ENCODE assay signal across 21 cellular contexts in genomic region chr3:39277893-39278615, GRCh38. TPM values are rescaled to one million over a fixed set of nuclear protein-coding genes. Genes with fewer than 3 reads are reported as not detected.
A peak's percentile ranks its signal among the peaks of the same experiment; 100 is the strongest.
DNase-seq lines count a peak whose midpoint lies in the region; TF ChIP-seq lines count a peak whose summit lies in the region.
"Had no signal": no experiment of that assay in that cellular context is flagged by ENCODE, and none has a peak within 500 bp of the region (broad histone marks: within the 10 kb centered on the region; RNA-seq: fewer than 3 reads in every experiment).

No MANE protein-coding gene starts in this region.

- H3K27me3 ChIP-seq in breast epithelium: no peaks in the 10 kb centered on the region
- H3K27me3 ChIP-seq in prostate gland (replicated peaks; ENCODE audit: insufficient read depth): no peaks in the 10 kb centered on the region
- H3K27me3 ChIP-seq: brain microvascular endothelial cell had no signal

- BruUV-seq in MCF 10A (replicated peaks; lab: Mats Ljungman, UMichigan): no TSS peak

- no peak for TF ChIP-seq CTCF in breast epithelium (IDR thresholded peaks at IDR 0.05)
- TF ChIP-seq CTCF in MCF 10A (IDR thresholded peaks at IDR 0.05; ENCODE audit: unreplicated experiment): no peak
- TF ChIP-seq CTCF in type B pancreatic cell (conservative IDR thresholded peaks at IDR 0.05): no peak
- TF ChIP-seq CTCF in lower leg skin (IDR thresholded peaks at IDR 0.05): no peak
- no peak for TF ChIP-seq CTCF in prostate gland (IDR thresholded peaks at IDR 0.05)

- H3K27ac Mint-ChIP-seq in MCF 10A (ENCODE audit: low read depth, unreplicated experiment): no peak overlapping the region
- no peak overlapping the region for H3K27ac Mint-ChIP-seq in activated T-helper 2 cell treated with anti-CD3 and anti-CD28 coated beads, Interferon-gamma antibody, Interleukin-2, Interleukin-4, amounts not matched to agents 10 μg/mL and 5 μg/mL and 100 μg/mL, durations not matched to agents 14 hours and 24 hours and 36 hours
- H3K27ac Mint-ChIP-seq in type B pancreatic cell: peak overlapping the region; percentile 71
- H3K27ac Mint-ChIP-seq: CD4-positive, alpha-beta T cell; T-helper 17 cell had no signal

- no peaks in the 10 kb centered on the region for H3K9me3 Mint-ChIP-seq in MCF 10A (ENCODE audit: unreplicated experiment)
- H3K9me3 Mint-ChIP-seq in activated T-helper 2 cell treated with anti-CD3 and anti-CD28 coated beads, Interferon-gamma antibody, Interleukin-2, Interleukin-4, amounts not matched to agents 10 μg/mL and 5 μg/mL and 100 μg/mL, durations not matched to agents 14 hours and 24 hours and 36 hours: no peaks in the 10 kb centered on the region
- no peaks in the 10 kb centered on the region for H3K9me3 Mint-ChIP-seq in type B pancreatic cell
- H3K9me3 Mint-ChIP-seq: CD4-positive, alpha-beta T cell had no signal

- H3K36me3 ChIP-seq in breast epithelium (no peaks in the 10 kb centered on the region), prostate gland (no peaks in the 10 kb centered on the region)
- H3K36me3 ChIP-seq: brain microvascular endothelial cell had no signal

- TF ChIP-seq POLR2A in breast epithelium (IDR thresholded peaks at IDR 0.05) (no peak), lower leg skin (IDR thresholded peaks at IDR 0.05) (no peak), prostate gland (IDR thresholded peaks at IDR 0.05) (no peak)

- H3K4me1 ChIP-seq in breast epithelium (no peaks in the 10 kb centered on the region), prostate gland (replicated peaks) (no peaks in the 10 kb centered on the region)

- H3K4me3 Mint-ChIP-seq in MCF 10A (ENCODE audit: unreplicated experiment) (no peak overlapping the region), type B pancreatic cell (no peak overlapping the region)
- H3K4me3 Mint-ChIP-seq in activated T-helper 2 cell treated with anti-CD3 and anti-CD28 coated beads, Interferon-gamma antibody, Interleukin-2, Interleukin-4, amounts not matched to agents 10 μg/mL and 5 μg/mL and 100 μg/mL, durations not matched to agents 14 hours and 24 hours and 36 hours (ENCODE audit: low read depth): no peak overlapping the region
- H3K4me3 Mint-ChIP-seq: CD4-positive, alpha-beta T cell had no signal

- no peaks in the 10 kb centered on the region for H3K36me3 Mint-ChIP-seq in MCF 10A (ENCODE audit: insufficient read depth, unreplicated experiment)
- H3K36me3 Mint-ChIP-seq in activated T-helper 2 cell treated with anti-CD3 and anti-CD28 coated beads, Interferon-gamma antibody, Interleukin-2, Interleukin-4, amounts not matched to agents 10 μg/mL and 5 μg/mL and 100 μg/mL, durations not matched to agents 14 hours and 24 hours and 36 hours (ENCODE audit: low read depth): no peaks in the 10 kb centered on the region
- H3K36me3 Mint-ChIP-seq in type B pancreatic cell: no peaks in the 10 kb centered on the region

- DNase-seq in breast epithelium (ENCODE audit: low spot score in 2 of 2) (no peak), MCF 10A (ENCODE audit: unreplicated experiment) (no peak), islet precursor cell (peak; percentile 72), type B pancreatic cell (ENCODE audit: extremely low spot score, unreplicated experiment) (no peak), lower leg skin (ENCODE audit: low spot score in 2 of 2) (no peak), mesenteric fat pad (ENCODE audit: low spot score) (no peak), prostate gland (ENCODE audit: low spot score) (no peak)
- peak; percentile 3 for DNase-seq in activated T-helper 2 cell treated with anti-CD3 and anti-CD28 coated beads, Interferon-gamma antibody, Interleukin-2, Interleukin-4, amounts not matched to agents 10 μg/mL and 5 μg/mL and 100 μg/mL, durations not matched to agents 14 hours and 24 hours and 36 hours (ENCODE audit: low spot score)
- DNase-seq: activated CD4-positive, alpha-beta T cell treated with anti-CD3 and anti-CD28 coated beads, Interleukin-2, amount 50 U/mL, for 4 hours; brain microvascular endothelial cell; CD4-positive, alpha-beta T cell; DMS53; foreskin fibroblast; H7; left ventricle myocardium superior; MV-4-11; NCI-H187; T-helper 17 cell had no signal

- peak overlapping the region; percentile 35 to 78 for H3K27ac ChIP-seq in breast epithelium
- H3K27ac ChIP-seq in prostate gland: no peak overlapping the region
- H3K27ac ChIP-seq: brain microvascular endothelial cell, VCaP had no signal

- 51 to 71% methylated on average over 5 of the region's 5 CpGs for WGBS in lower leg skin, 2 donors
- 57% methylated on average over 5 of the region's 5 CpGs for WGBS in prostate gland

- H3K9me3 ChIP-seq in breast epithelium (no peaks in the 10 kb centered on the region), prostate gland (no peaks in the 10 kb centered on the region)

- POLR2A ChIA-PET in MCF 10A (lab: Yijun Ruan, JAX): no interaction called here

- H3K4me1 Mint-ChIP-seq in MCF 10A (ENCODE audit: insufficient read depth, unreplicated experiment) (no peaks in the 10 kb centered on the region), type B pancreatic cell (ENCODE audit: unreplicated experiment) (no peaks in the 10 kb centered on the region)
- H3K4me1 Mint-ChIP-seq in activated T-helper 2 cell treated with anti-CD3 and anti-CD28 coated beads, Interferon-gamma antibody, Interleukin-2, Interleukin-4, amounts not matched to agents 10 μg/mL and 5 μg/mL and 100 μg/mL, durations not matched to agents 14 hours and 24 hours and 36 hours (ENCODE audit: low read depth): peaks cover 28% of the 10 kb centered on the region

- intact Hi-C loops in breast epithelium (cut with DNase I; ENCODE audit: low total_unique reads): loop anchor here (5.0 kb wide), 1 partner anchor 86 kb away; the partner anchor contains the start of gene XIRP1
- intact Hi-C loops in MCF 10A (cut with micrococcal nuclease): no loop called here
- intact Hi-C loops in activated T-helper 2 cell treated with anti-CD3 and anti-CD28 coated beads, Interferon-gamma antibody, Interleukin-2, Interleukin-4, amounts not matched to agents 10 μg/mL and 5 μg/mL and 100 μg/mL, durations not matched to agents 14 hours and 24 hours and 36 hours (cut with micrococcal nuclease): no loop called here
- intact Hi-C loops in lower leg skin (cut with DNase I; ENCODE audit: low total_unique reads): no loop called here
- intact Hi-C loops in prostate gland (cut with DNase I): no loop called here

- peaks cover 26% of the 10 kb centered on the region for H3K27me3 Mint-ChIP-seq in MCF 10A (ENCODE audit: insufficient read depth, unreplicated experiment)
- peaks cover 10% of the 10 kb centered on the region for H3K27me3 Mint-ChIP-seq in activated T-helper 2 cell treated with anti-CD3 and anti-CD28 coated beads, Interferon-gamma antibody, Interleukin-2, Interleukin-4, amounts not matched to agents 10 μg/mL and 5 μg/mL and 100 μg/mL, durations not matched to agents 14 hours and 24 hours and 36 hours (ENCODE audit: low read depth)
- H3K27me3 Mint-ChIP-seq in type B pancreatic cell: peaks cover 8% of the 10 kb centered on the region
- H3K27me3 Mint-ChIP-seq: CD4-positive, alpha-beta T cell had no signal

- no peak overlapping the region for H3K4me3 ChIP-seq in breast epithelium
- no peak overlapping the region for H3K4me3 ChIP-seq in lower leg skin (ENCODE audit: low read depth, poor library complexity, severe bottlenecking)
- H3K4me3 ChIP-seq in prostate gland: no peak overlapping the region
- H3K4me3 ChIP-seq: K562 had no signal

- CTCF ChIA-PET in MCF 10A (lab: Yijun Ruan, JAX): interaction anchor here (0.6 to 8.2 kb wide), 7 partner anchors 10 to 152 kb away, joined by 3 to 70 read pairs (median 4); no protein-coding TSS in a partner anchor

RNA-seq across cellular contexts. Expression of gene CX3CR1, which starts 1.8 kb away (rescaled TPM):
- total RNA-seq in breast epithelium (1 to 10 TPM in 2 of 3 donors, under 1 TPM in 1; 0.32 to 2.8 (median 1.3) TPM), MCF 10A (2022) (not detected in 2 replicates), type B pancreatic cell (ENCODE audit: low replicate concordance) (0.21 TPM in 1 of 2 replicates, not detected in the other), lower leg skin (1 to 10 TPM in 2 of 4 donors, under 1 TPM in 2; 0.23 to 1.5 (median 0.97) TPM), mesenteric fat pad (0.42 TPM), prostate gland (1 to 10 TPM; 2.7 to 3.4 TPM)
- 0.48 and 0.52 TPM in 2 replicates for total RNA-seq in activated T-helper 2 cell treated with anti-CD3 and anti-CD28 coated beads, Interferon-gamma antibody, Interleukin-2, Interleukin-4, amounts not matched to agents 10 μg/mL and 5 μg/mL and 100 μg/mL, durations not matched to agents 14 hours and 24 hours and 36 hours
- total RNA-seq: K562, myocyte had no signal

RNA-seq across cellular contexts. Expression of gene CCR8, which starts 51.5 kb away (rescaled TPM):
- total RNA-seq in breast epithelium: not detected
- total RNA-seq in MCF 10A (2022): not detected in 2 replicates
- 11.3 and 12.2 TPM in 2 replicates for total RNA-seq in activated T-helper 2 cell treated with anti-CD3 and anti-CD28 coated beads, Interferon-gamma antibody, Interleukin-2, Interleukin-4, amounts not matched to agents 10 μg/mL and 5 μg/mL and 100 μg/mL, durations not matched to agents 14 hours and 24 hours and 36 hours
- 1.2 TPM in 1 of 2 replicates, not detected in the other for total RNA-seq in type B pancreatic cell (ENCODE audit: low replicate concordance)
- not detected for total RNA-seq in lower leg skin
- not detected for total RNA-seq in mesenteric fat pad
- not detected for total RNA-seq in prostate gland
- total RNA-seq: H7, K562, left ventricle myocardium superior, myocyte had no signal

Comparison
In these comparisons a context has a peak if more than half of its experiments do, and no peak if none do; other contexts are left out.
1. DNase-seq: peak in activated T-helper 2 cell treated with anti-CD3 and anti-CD28 coated beads, Interferon-gamma antibody, Interleukin-2, Interleukin-4, amounts not matched to agents 10 μg/mL and 5 μg/mL and 100 μg/mL, durations not matched to agents 14 hours and 24 hours and 36 hours (single experiment) and islet precursor cell (single experiment); none in breast epithelium (0 of 2), MCF 10A (single experiment), type B pancreatic cell (single experiment), lower leg skin (0 of 2), mesenteric fat pad (single experiment) and prostate gland (single experiment).
2. H3K27ac ChIP-seq: peak in breast epithelium (2 of 2); none in prostate gland (0 of 2).